Comparison of ENCODE assay signal across 9 cellular contexts in genomic region chr3:107810195-107811071, GRCh38.
DNase-seq lines count a peak whose midpoint lies in the region; ATAC-seq and TF ChIP-seq lines count a peak whose summit lies in the region.
"Had no signal": no experiment of that assay in that cellular context is flagged by ENCODE, and none has a peak within 500 bp of the region (broad histone marks: within the 10 kb centered on the region; RNA-seq: fewer than 3 reads in every experiment).

No MANE protein-coding gene starts in this region.

- no peak overlapping the region for H2BK15ac ChIP-seq in IMR-90 (ENCODE audit: low read depth, low read length)

- H2AK5ac ChIP-seq in IMR-90 (ENCODE audit: low read depth, low read length), result no peak overlapping the region

- H3K56ac ChIP-seq in IMR-90 (ENCODE audit: extremely low read depth, insufficient read depth, low read length), result no peak overlapping the region

- H3K14ac ChIP-seq in IMR-90 (replicated peaks; ENCODE audit: low read depth, low read length), result 0 out of 2 replicates have a peak overlapping the region, but pooled peaks have one; percentile 14

- no peak overlapping the region for H2BK5ac ChIP-seq in IMR-90 (ENCODE audit: low read depth, low read length, poor library complexity, severe bottlenecking)

- H4K5ac ChIP-seq in IMR-90 (ENCODE audit: low read depth, low read length), result no peak overlapping the region

- TF ChIP-seq RAD21 in IMR-90 (IDR thresholded peaks at IDR 0.05; ENCODE audit: low read length), result no peak

- H4K8ac ChIP-seq in IMR-90 (ENCODE audit: low read depth in 2 of 2, low read length in 2 of 2), result no peak overlapping the region

- H3K27ac ChIP-seq in IMR-90 (ENCODE audit: insufficient read depth, low read length), result no peak overlapping the region
- H3K27ac ChIP-seq in duodenal mucosa (ENCODE audit: low read depth, low read length), result no peak overlapping the region
- H3K27ac ChIP-seq: WERI-Rb-1 had no signal

- BruUV-seq in IMR-90 (replicated peaks; lab: Mats Ljungman, UMichigan), result no TSS peak

- H2BK120ac ChIP-seq in IMR-90 (ENCODE audit: low read depth, low read length), result no peak overlapping the region

- in situ Hi-C loops in IMR-90 (cut with MboI; ENCODE audit: low sequenced_read_pairs), result no loop called here

- no peak for DNase-seq in activated naive CD4-positive, alpha-beta T cell treated with anti-CD3 and anti-CD28 coated beads, Interleukin-2, amount 50 U/mL, for 72 hours (ENCODE audit: low spot score in 2 of 2)
- DNase-seq in activated naive CD4-positive, alpha-beta T cell treated with anti-CD3 and anti-CD28 coated beads, Interleukin-2, amount 50 U/mL, for 16 hours, result no peak
- DNase-seq in IMR-90, result peak; percentile 9
- no peak for DNase-seq in GDM1 (lab: John Stamatoyannopoulos, UW)
- DNase-seq in NCI-H2227 treated with DMSO at 0.1 percent for 48 hours (lab: John Stamatoyannopoulos, UW), result no peak
- DNase-seq in putamen (ENCODE audit: low spot score), result no peak
- no peak for DNase-seq in DMS 273 (lab: John Stamatoyannopoulos, UW; ENCODE audit: unreplicated experiment)
- DNase-seq: WERI-Rb-1 had no signal

- H2BK20ac ChIP-seq in IMR-90 (ENCODE audit: low read depth, low read length), result no peak overlapping the region; the same call in 1 of the 2 replicates

- no peak overlapping the region for H4K91ac ChIP-seq in IMR-90 (ENCODE audit: insufficient read depth, low read depth, low read length)

- no peak overlapping the region for H3K9ac ChIP-seq in IMR-90 (ENCODE audit: low read depth, low read length)
- no peak overlapping the region for H3K9ac ChIP-seq in duodenal mucosa (ENCODE audit: low read depth in 1 of 2, low read length in 2 of 2)

- peak overlapping the region; percentile 46; the same call in 1 of the 2 replicates for H3K23ac ChIP-seq in IMR-90 (ENCODE audit: low read depth, low read length)

- H3K79me1 ChIP-seq in IMR-90 (ENCODE audit: low read depth in 1 of 2, low read length in 2 of 2), result no peaks in the 10 kb centered on the region

- no peaks in the 10 kb centered on the region for H3K9me3 ChIP-seq in IMR-90 (ENCODE audit: control insufficient read depth, insufficient read depth, low read length)
- H3K9me3 ChIP-seq in duodenal mucosa (ENCODE audit: control insufficient read depth in 1 of 2, low read length in 2 of 2), result no peaks in the 10 kb centered on the region

- H3K4me1 ChIP-seq in IMR-90 (ENCODE audit: control insufficient read depth, insufficient read depth, low read length), result peaks cover 9% of the 10 kb centered on the region
- H3K4me1 ChIP-seq in duodenal mucosa (ENCODE audit: control insufficient read depth in 1 of 2, insufficient read depth in 2 of 2, low read length in 2 of 2), result peaks cover 0 to 6% of the 10 kb centered on the region in 2 donors

- no peaks in the 10 kb centered on the region for H3K9me3 Mint-ChIP-seq in activated naive CD4-positive, alpha-beta T cell treated with anti-CD3 and anti-CD28 coated beads, Interleukin-2, amount 50 U/mL, for 72 hours

- intact Hi-C loops in IMR-90 (cut with micrococcal nuclease), result no loop called here

- no peaks in the 10 kb centered on the region for H4K20me1 ChIP-seq in IMR-90 (ENCODE audit: insufficient read depth, low read length)

- H2AK9ac ChIP-seq in IMR-90 (replicated peaks; ENCODE audit: low read depth, low read length, poor library complexity), result peak overlapping the region; percentile 70

- peaks cover 8% of the 10 kb centered on the region for H3K36me3 ChIP-seq in IMR-90 (ENCODE audit: control insufficient read depth, insufficient read depth, low read length)
- peaks cover 8 to 18% of the 10 kb centered on the region in 2 donors for H3K36me3 ChIP-seq in duodenal mucosa (ENCODE audit: control insufficient read depth in 1 of 2, insufficient read depth in 2 of 2, low read length in 2 of 2)

- no peak overlapping the region for H3K4me2 ChIP-seq in IMR-90 (ENCODE audit: low read depth, low read length)

- 33% methylated on average over 1 of the region's 8 CpGs; no CpG with 5 or more reads in 1 of the 2 experiments for WGBS in IMR-90 (ENCODE audit: extremely low coverage in 2 of 2, insufficient read length in 1 of 2), 2 experiments

- H3K9me1 ChIP-seq in IMR-90 (ENCODE audit: insufficient read depth, low read length), result no peaks in the 10 kb centered on the region

- POLR2A ChIA-PET in IMR-90 (lab: Charles Lee; ENCODE audit: unreplicated experiment), result no interaction called here

- H3K27ac Mint-ChIP-seq in activated naive CD4-positive, alpha-beta T cell treated with anti-CD3 and anti-CD28 coated beads, Interleukin-2, amount 50 U/mL, for 72 hours, result peak overlapping the region; percentile 22 to 45

- TF ChIP-seq CTCF in IMR-90 (conservative IDR thresholded peaks at IDR 0.05; ENCODE audit: low read depth, low read length), result no peak

- H3K18ac ChIP-seq in IMR-90 (ENCODE audit: low read depth, low read length), result no peak overlapping the region

- no peak overlapping the region for H3K4ac ChIP-seq in IMR-90 (ENCODE audit: low read depth, low read length)

- H3K36me3 Mint-ChIP-seq in activated naive CD4-positive, alpha-beta T cell treated with anti-CD3 and anti-CD28 coated beads, Interleukin-2, amount 50 U/mL, for 72 hours, result no peaks in the 10 kb centered on the region

- H3K27me3 ChIP-seq in IMR-90 (ENCODE audit: control insufficient read depth, insufficient read depth, low read length) (no peaks in the 10 kb centered on the region), duodenal mucosa (ENCODE audit: control insufficient read depth in 1 of 2, insufficient read depth in 2 of 2, low read length in 2 of 2) (no peaks in the 10 kb centered on the region)

- ATAC-seq in activated naive CD4-positive, alpha-beta T cell treated with anti-CD3 and anti-CD28 coated beads, Interleukin-2, amount 50 U/mL, for 72 hours, result peak; percentile 31 to 41
- ATAC-seq in IMR-90 (ENCODE audit: low read depth), result peak; percentile 13; the same call in 1 of the 2 replicates

- no peak overlapping the region for H2AFZ ChIP-seq in IMR-90 (replicated peaks; ENCODE audit: low read length, poor library complexity)

- dilution Hi-C loops in IMR-90 (cut with HindIII; ENCODE audit: low sequenced_read_pairs, unreplicated experiment), result no loop called here

- CTCF ChIA-PET in IMR-90 (lab: Yijun Ruan, JAX), result interaction anchor here (1.2 kb wide), 1 partner anchor 17 kb away, joined by 3 read pairs; no protein-coding TSS in a partner anchor

- no peak for TF ChIP-seq POLR2A in IMR-90 (IDR thresholded peaks at IDR 0.05; ENCODE audit: low read depth, low read length)

- H3K4me3 ChIP-seq in IMR-90 (ENCODE audit: insufficient read depth, low read depth, low read length) (no peak overlapping the region), duodenal mucosa (ENCODE audit: low read depth in 1 of 2, low read length in 2 of 2) (peak overlapping the region; percentile 49 to 52)

TF ChIP-seq in IMR-90, 13 proteins besides CTCF, POLR2A, EP300 and RAD21:
- no peak for TF ChIP-seq CEBPB (IDR thresholded peaks at IDR 0.05; ENCODE audit: low read depth, low read length)
- TF ChIP-seq BHLHE40 (IDR thresholded peaks at IDR 0.05; ENCODE audit: low read depth, low read length), result no peak
- TF ChIP-seq, protein P1, sequence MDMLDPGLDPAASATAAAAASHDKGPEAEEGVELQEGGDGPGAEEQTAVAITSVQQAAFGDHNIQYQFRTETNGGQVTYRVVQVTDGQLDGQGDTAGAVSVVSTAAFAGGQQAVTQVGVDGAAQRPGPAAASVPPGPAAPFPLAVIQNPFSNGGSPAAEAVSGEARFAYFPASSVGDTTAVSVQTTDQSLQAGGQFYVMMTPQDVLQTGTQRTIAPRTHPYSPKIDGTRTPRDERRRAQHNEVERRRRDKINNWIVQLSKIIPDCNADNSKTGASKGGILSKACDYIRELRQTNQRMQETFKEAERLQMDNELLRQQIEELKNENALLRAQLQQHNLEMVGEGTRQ (IDR thresholded peaks at IDR 0.05; ENCODE audit: low read depth, low read length), result no peak
- no peak for TF ChIP-seq RCOR1 (IDR thresholded peaks at IDR 0.05; ENCODE audit: insufficient replicate concordance, low read length)
- no peak for TF ChIP-seq FOS (IDR thresholded peaks at IDR 0.05; ENCODE audit: low read depth, low read length)
- no peak for TF ChIP-seq NFE2L2 (IDR thresholded peaks at IDR 0.05; ENCODE audit: low read depth, low read length)
